14 cellular contexts compared by ENCODE assay signal in genomic region chr4:118975487-118976192, GRCh38.
"Had no signal": no experiment of that assay in that cellular context is flagged by ENCODE, and none has a peak within 500 bp of the region (broad histone marks: within the 10 kb centered on the region; RNA-seq: fewer than 3 reads in every experiment).

No MANE protein-coding gene starts in this region.

- H3K9me3 ChIP-seq: lower lobe of right lung, right lobe of liver, upper lobe of left lung had no signal

- H3K4me3 ChIP-seq: lower lobe of right lung, right lobe of liver, upper lobe of left lung had no signal

- H3K27me3 ChIP-seq: right lobe of liver, upper lobe of left lung had no signal

- FAIRE-seq: endometrium had no signal

- ATAC-seq: lower lobe of right lung; naive thymus-derived CD4-positive, alpha-beta T cell; right lobe of liver; stimulated activated memory B cell treated with anti-CD40 and anti-IgM and Interleukin-4, amounts not matched to agents 10 μg/mL and 1 μg/mL and 100 μg/mL, for 72 hours; T-helper 17 cell had no signal

- H3K36me3 ChIP-seq: lower lobe of right lung, right lobe of liver, upper lobe of left lung, WERI-Rb-1 had no signal

- H3K27ac ChIP-seq: lower lobe of right lung, right lobe of liver, upper lobe of left lung, WERI-Rb-1 had no signal

- DNase-seq: activated CD4-positive, alpha-beta T cell treated with anti-CD3 and anti-CD28 coated beads, Interleukin-2, amount 50 U/mL, for 48 hours; activated naive CD4-positive, alpha-beta T cell treated with anti-CD3 and anti-CD28 coated beads, Interleukin-2, amount 50 U/mL, for 16 hours; activated T-cell treated with anti-CD3 and anti-CD28 coated beads, Interleukin-2, amount 50 U/mL, for 1 hour; glutamatergic neuron; lower lobe of right lung; naive thymus-derived CD4-positive, alpha-beta T cell; right lobe of liver; stimulated activated CD4-positive, alpha-beta T cell treated with anti-CD3 and anti-CD28 coated beads, Interleukin-2, amount 100 ng/mL, for 48 hours; substantia nigra; T-helper 17 cell; upper lobe of left lung; WERI-Rb-1 had no signal

- H3K4me1 ChIP-seq: lower lobe of right lung, right lobe of liver had no signal
